Comparison of ENCODE assay signal across 1 cellular context in the genomic region with DNA sequence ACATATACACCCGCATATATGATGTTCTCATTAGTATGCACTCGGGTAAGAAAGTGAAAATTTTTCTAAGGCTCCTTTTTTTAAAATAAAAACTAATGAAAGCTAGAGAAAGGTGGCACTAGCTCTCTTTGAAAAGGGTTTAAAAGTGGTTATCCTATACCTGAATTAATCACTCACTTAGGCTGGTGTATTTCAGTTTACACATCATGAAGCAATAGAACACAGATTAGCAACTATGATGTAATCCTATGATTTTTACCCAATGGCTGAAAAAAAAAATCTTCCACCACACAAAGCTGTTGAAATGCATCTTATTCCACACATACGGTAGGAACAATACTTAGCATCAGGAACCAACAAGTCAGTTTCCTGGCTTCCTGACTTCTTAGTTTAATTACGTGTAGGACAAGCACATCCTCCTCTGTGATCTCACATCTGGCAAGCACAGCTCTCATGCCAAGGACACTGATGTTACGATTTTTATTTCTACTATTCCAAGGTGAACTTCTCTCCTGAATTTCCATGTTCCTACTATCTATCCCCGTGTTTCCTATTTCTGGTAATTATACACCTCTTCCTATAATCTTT.
TF ChIP-seq lines count a peak whose summit lies in the region.

No MANE protein-coding gene starts in this region.

TF ChIP-seq in liver, 16 proteins besides CTCF, POLR2A, EP300 and RAD21 (continued from another document):
- TF ChIP-seq, protein P1, sequence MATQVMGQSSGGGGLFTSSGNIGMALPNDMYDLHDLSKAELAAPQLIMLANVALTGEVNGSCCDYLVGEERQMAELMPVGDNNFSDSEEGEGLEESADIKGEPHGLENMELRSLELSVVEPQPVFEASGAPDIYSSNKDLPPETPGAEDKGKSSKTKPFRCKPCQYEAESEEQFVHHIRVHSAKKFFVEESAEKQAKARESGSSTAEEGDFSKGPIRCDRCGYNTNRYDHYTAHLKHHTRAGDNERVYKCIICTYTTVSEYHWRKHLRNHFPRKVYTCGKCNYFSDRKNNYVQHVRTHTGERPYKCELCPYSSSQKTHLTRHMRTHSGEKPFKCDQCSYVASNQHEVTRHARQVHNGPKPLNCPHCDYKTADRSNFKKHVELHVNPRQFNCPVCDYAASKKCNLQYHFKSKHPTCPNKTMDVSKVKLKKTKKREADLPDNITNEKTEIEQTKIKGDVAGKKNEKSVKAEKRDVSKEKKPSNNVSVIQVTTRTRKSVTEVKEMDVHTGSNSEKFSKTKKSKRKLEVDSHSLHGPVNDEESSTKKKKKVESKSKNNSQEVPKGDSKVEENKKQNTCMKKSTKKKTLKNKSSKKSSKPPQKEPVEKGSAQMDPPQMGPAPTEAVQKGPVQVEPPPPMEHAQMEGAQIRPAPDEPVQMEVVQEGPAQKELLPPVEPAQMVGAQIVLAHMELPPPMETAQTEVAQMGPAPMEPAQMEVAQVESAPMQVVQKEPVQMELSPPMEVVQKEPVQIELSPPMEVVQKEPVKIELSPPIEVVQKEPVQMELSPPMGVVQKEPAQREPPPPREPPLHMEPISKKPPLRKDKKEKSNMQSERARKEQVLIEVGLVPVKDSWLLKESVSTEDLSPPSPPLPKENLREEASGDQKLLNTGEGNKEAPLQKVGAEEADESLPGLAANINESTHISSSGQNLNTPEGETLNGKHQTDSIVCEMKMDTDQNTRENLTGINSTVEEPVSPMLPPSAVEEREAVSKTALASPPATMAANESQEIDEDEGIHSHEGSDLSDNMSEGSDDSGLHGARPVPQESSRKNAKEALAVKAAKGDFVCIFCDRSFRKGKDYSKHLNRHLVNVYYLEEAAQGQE (IDR thresholded peaks at IDR 0.05), result no peak
- TF ChIP-seq, protein P2, sequence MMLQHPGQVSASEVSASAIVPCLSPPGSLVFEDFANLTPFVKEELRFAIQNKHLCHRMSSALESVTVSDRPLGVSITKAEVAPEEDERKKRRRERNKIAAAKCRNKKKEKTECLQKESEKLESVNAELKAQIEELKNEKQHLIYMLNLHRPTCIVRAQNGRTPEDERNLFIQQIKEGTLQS (IDR thresholded peaks at IDR 0.05), result peak; percentile 71
- TF ChIP-seq EGR1 (IDR thresholded peaks at IDR 0.05; ENCODE audit: low read depth in 2 of 2), result peak in 1 of 2 donors; percentile 52
- TF ChIP-seq, protein P3, sequence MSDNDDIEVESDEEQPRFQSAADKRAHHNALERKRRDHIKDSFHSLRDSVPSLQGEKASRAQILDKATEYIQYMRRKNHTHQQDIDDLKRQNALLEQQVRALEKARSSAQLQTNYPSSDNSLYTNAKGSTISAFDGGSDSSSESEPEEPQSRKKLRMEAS (IDR thresholded peaks at IDR 0.05), result no peak
- peak in 1 of 2 donors; percentile 17 for TF ChIP-seq GABPA (IDR thresholded peaks at IDR 0.05 in 1 of 2, conservative IDR thresholded peaks at IDR 0.05 in 1 of 2)
- peak; percentile 27 to 77 for TF ChIP-seq JUND (IDR thresholded peaks at IDR 0.05)
